8 cellular contexts compared by ENCODE assay signal in the genomic region with DNA sequence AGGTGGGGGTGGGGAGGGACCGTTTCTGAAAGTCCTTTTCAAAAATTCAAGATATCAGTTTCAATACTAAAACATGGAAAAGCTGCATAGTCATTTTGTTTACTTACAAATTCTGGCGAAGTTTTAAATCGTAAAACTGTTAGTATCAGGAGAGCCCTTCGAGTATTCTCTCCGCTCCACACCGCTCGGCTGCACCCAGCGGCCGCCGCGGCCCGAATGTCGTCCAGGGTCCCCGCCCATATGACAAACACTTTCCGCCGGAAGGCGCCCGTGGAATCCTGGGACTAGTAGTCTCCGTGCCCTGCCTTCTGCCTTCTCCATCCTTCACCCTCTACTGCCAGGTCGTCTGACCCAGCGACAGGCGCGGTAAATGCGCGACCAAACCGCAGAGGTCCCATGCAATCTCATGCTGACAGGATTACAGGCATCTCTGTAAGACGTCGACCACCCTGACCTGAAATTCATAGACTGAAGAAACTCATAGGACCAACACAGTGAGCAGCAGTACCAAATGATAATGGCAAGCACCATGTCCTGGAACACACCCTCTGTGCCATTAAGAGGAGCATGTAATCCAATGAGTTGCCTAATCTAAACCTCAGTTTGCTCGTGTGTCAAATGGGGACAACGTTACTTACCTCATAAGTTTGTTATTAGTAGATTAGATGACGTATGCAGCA.
DNase-seq lines count a peak whose midpoint lies in the region; ATAC-seq lines count a peak whose summit lies in the region.

A gene (minus strand): TSS at position 218 of the 680 bp plus-strand sequence. CDS start 25,138 bp downstream, outside the sequence.

- peak; percentile 72 for ATAC-seq in GM19043 (IDR thresholded peaks at IDR 0.05; ENCODE audit: low read depth, unreplicated experiment)
- ATAC-seq in HG03378 (IDR thresholded peaks at IDR 0.05; ENCODE audit: unreplicated experiment): peak; percentile 57

- H3K27me3 ChIP-seq in layer of hippocampus (ENCODE audit: control insufficient read depth, insufficient read depth, low read length): no peaks in the 10 kb centered on the region

- peak within 1 kb of the TSS; percentile 76 for H3K27ac ChIP-seq in cingulate gyrus (ENCODE audit: low read depth, low read length)
- peak within 1 kb of the TSS; percentile 71 for H3K27ac ChIP-seq in layer of hippocampus (ENCODE audit: low read depth, low read length)

- DNase-seq in AML-193 (lab: John Stamatoyannopoulos, UW) (peak; percentile 86), NCI-H510A treated with DMSO at 0.1 percent for 48 hours (lab: John Stamatoyannopoulos, UW) (peak; percentile 90)
- DNase-seq in activated CD4-positive, alpha-beta T cell treated with anti-CD3 and anti-CD28 coated beads for 4 hours: peak; percentile 84 to 87
- peak; percentile 91 for DNase-seq in stimulated activated CD4-positive, alpha-beta T cell treated with anti-CD3 and anti-CD28 coated beads, Interleukin-1b, Interleukin-23, amount 100 ng/mL, for 48 hours

Comparison
In these comparisons a context has a peak if more than half of its experiments do, and no peak if none do; other contexts are left out.
1. Peak in every context shown above with its lines: DNase-seq, ATAC-seq and H3K27ac ChIP-seq.